In genomic region chr3:157088133-157088488, GRCh38 we compare ENCODE assay signal across 1 cellular context.
TF ChIP-seq lines count a peak whose summit lies in the region.

No MANE protein-coding gene starts in this region.

TF ChIP-seq in K562, 482 proteins besides CTCF, POLR2A, EP300 and RAD21 (continued from another document):
- TF ChIP-seq ZNF639 (CRISPR knock-in tag; conservative IDR thresholded peaks at IDR 0.05 in 1 of 2, IDR thresholded peaks at IDR 0.05 in 1 of 2) (0 out of 4 replicates have a peak, but pooled peaks of 1 of the 2 experiments have one; percentile 17), ZNF408 (CRISPR knock-in tag; IDR thresholded peaks at IDR 0.05; ENCODE audit: low read depth) (no peak), NR4A1 (CRISPR knock-in tag; IDR thresholded peaks at IDR 0.05) (no peak), NR4A1 (tag; IDR thresholded peaks at IDR 0.05) (no peak), ZBTB40 (IDR thresholded peaks at IDR 0.05) (peak; percentile 44), ZBTB40 (CRISPR knock-in tag; IDR thresholded peaks at IDR 0.05) (no peak), GMEB1 (CRISPR knock-in tag; IDR thresholded peaks at IDR 0.05) (peak; percentile 35; the same call in 1 of the 2 replicates), POLR2B (IDR thresholded peaks at IDR 0.05; ENCODE audit: low read depth, partially characterized antibody) (no peak), STAT6 (CRISPR knock-in tag; IDR thresholded peaks at IDR 0.05) (no peak), SMAD3 (CRISPR knock-in tag; conservative IDR thresholded peaks at IDR 0.05) (no peak), HDAC6 (IDR thresholded peaks at IDR 0.05; ENCODE audit: low read depth, low read length) (no peak), ZFP91 (CRISPR knock-in tag; IDR thresholded peaks at IDR 0.05) (no peak), CGGBP1 (CRISPR knock-in tag; IDR thresholded peaks at IDR 0.05) (no peak)
